In the genomic region with DNA sequence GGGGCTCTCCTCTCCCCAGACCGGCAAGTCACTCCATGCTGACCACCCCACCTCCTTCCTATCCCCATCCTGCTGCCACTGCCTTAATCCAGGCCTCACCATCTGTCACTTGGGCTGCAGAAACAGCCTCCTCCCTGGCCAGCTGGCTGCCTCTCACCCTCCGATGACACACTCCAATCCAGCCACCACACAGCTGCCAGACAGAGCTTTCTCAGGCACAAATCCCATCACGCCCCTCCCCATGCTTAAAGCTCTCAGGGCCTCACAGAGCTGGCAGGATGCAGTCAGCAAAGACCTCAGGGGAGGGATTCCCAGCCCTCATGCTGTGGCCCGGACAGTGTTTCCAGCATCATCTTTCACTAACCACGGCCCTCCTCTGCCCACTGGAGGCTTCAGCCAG, we compare ENCODE assay signal across 11 cellular contexts. TPM values are rescaled to one million over a fixed set of nuclear protein-coding genes. Genes with fewer than 3 reads are reported as not detected.
DNase-seq lines count a peak whose midpoint lies in the region; ATAC-seq and TF ChIP-seq lines count a peak whose summit lies in the region.
"Had no signal": no experiment of that assay in that cellular context is flagged by ENCODE, and none has a peak within 500 bp of the region (broad histone marks: within the 10 kb centered on the region; RNA-seq: fewer than 3 reads in every experiment).

No MANE protein-coding gene starts in this region.

- 68 to 72% methylated on average over 5 of the region's 5 CpGs for WGBS in sigmoid colon, 2 donors
- 47% methylated on average over 5 of the region's 5 CpGs for WGBS in esophagus muscularis mucosa

- TF ChIP-seq CTCF in sigmoid colon (IDR thresholded peaks at IDR 0.05) (no peak), GM10266 (IDR thresholded peaks at IDR 0.05; ENCODE audit: control insufficient read depth, insufficient read depth, low read depth, missing control alignments) (no peak), esophagus muscularis mucosa (IDR thresholded peaks at IDR 0.05) (no peak)

- no peaks in the 10 kb centered on the region for H3K9me3 ChIP-seq in sigmoid colon
- H3K9me3 ChIP-seq in esophagus muscularis mucosa = no peaks in the 10 kb centered on the region
- H3K9me3 ChIP-seq: upper lobe of left lung had no signal

- peaks cover 4% of the 10 kb centered on the region for H3K36me3 Mint-ChIP-seq in central memory CD8-positive, alpha-beta T cell (ENCODE audit: insufficient read depth)
- H3K36me3 Mint-ChIP-seq: immature natural killer cell had no signal

- TF ChIP-seq EP300 in sigmoid colon (IDR thresholded peaks at IDR 0.05) = no peak
- no peak for TF ChIP-seq EP300 in esophagus muscularis mucosa (IDR thresholded peaks at IDR 0.05)

- H3K36me3 ChIP-seq in sigmoid colon = peaks cover 2 to 56% (median 22%) of the 10 kb centered on the region in 4 donors
- peaks cover 6 to 68% (median 36%) of the 10 kb centered on the region in 4 donors for H3K36me3 ChIP-seq in esophagus muscularis mucosa

- H3K4me1 Mint-ChIP-seq in central memory CD8-positive, alpha-beta T cell = no peaks in the 10 kb centered on the region
- H3K4me1 Mint-ChIP-seq: immature natural killer cell had no signal

- H3K4me1 ChIP-seq in sigmoid colon (no peaks in the 10 kb centered on the region), esophagus muscularis mucosa (peaks cover 0 to 14% (median 3%) of the 10 kb centered on the region in 4 donors)
- H3K4me1 ChIP-seq: upper lobe of left lung had no signal

- no peaks in the 10 kb centered on the region for H3K9me3 Mint-ChIP-seq in central memory CD8-positive, alpha-beta T cell
- H3K9me3 Mint-ChIP-seq: immature natural killer cell had no signal

- TF ChIP-seq POLR2A in sigmoid colon (IDR thresholded peaks at IDR 0.05) (no peak), esophagus muscularis mucosa (IDR thresholded peaks at IDR 0.05; ENCODE audit: low read depth) (no peak)

- peak; percentile 82 for DNase-seq in D341Med (ENCODE audit: low spot score)
- peak; percentile 94 for DNase-seq in NCI-H2171 treated with DMSO at 0.1 percent for 48 hours (lab: John Stamatoyannopoulos, UW)
- DNase-seq in central memory CD8-positive, alpha-beta T cell (ENCODE audit: low spot score in 2 of 2) = no peak
- peak; percentile 63 for DNase-seq in left kidney (ENCODE audit: low read depth, low spot score)
- DNase-seq in sigmoid colon = no peak
- no peak for DNase-seq in GM10266 (ENCODE audit: extremely low spot score)
- no peak for DNase-seq in esophagus muscularis mucosa (ENCODE audit: extremely low spot score)
- no peak for DNase-seq in stimulated activated CD4-positive, alpha-beta T cell treated with anti-CD3 and anti-CD28 coated beads, Interleukin-2, amount 100 ng/mL, for 24 hours
- DNase-seq: immature natural killer cell, upper lobe of left lung had no signal

- peak overlapping the region; percentile 48 for H3K27ac Mint-ChIP-seq in central memory CD8-positive, alpha-beta T cell (ENCODE audit: low read depth)
- H3K27ac Mint-ChIP-seq: immature natural killer cell had no signal

- no peak overlapping the region for H3K4me3 Mint-ChIP-seq in central memory CD8-positive, alpha-beta T cell
- H3K4me3 Mint-ChIP-seq: immature natural killer cell had no signal

- H3K27ac ChIP-seq in sigmoid colon (no peak overlapping the region), esophagus muscularis mucosa (replicated peaks in 1 of 4) (no peak overlapping the region)
- H3K27ac ChIP-seq: C4-2B, upper lobe of left lung had no signal

- no peak for ATAC-seq in central memory CD8-positive, alpha-beta T cell (replicated peaks; ENCODE audit: extremely low read depth, poor library complexity, severe bottlenecking)

- intact Hi-C loops in sigmoid colon (cut with DNase I) = no loop called here
- intact Hi-C loops in esophagus muscularis mucosa (cut with DNase I) = no loop called here

- H3K27me3 ChIP-seq in sigmoid colon (no peaks in the 10 kb centered on the region), esophagus muscularis mucosa (no peaks in the 10 kb centered on the region)
- H3K27me3 ChIP-seq: upper lobe of left lung had no signal

- no peak overlapping the region for H3K4me3 ChIP-seq in sigmoid colon
- H3K4me3 ChIP-seq in esophagus muscularis mucosa = no peak overlapping the region
- H3K4me3 ChIP-seq: upper lobe of left lung had no signal

- H3K27me3 Mint-ChIP-seq in central memory CD8-positive, alpha-beta T cell = no peaks in the 10 kb centered on the region

RNA-seq across cellular contexts. Expression of gene CAMKK1, which starts 13.7 kb away (rescaled TPM):
- total RNA-seq in sigmoid colon (10 to 100 TPM in 1 of 4 donors, 1 to 10 TPM in 3; 3.8 to 12.8 (median 8.1) TPM), esophagus muscularis mucosa (1 to 10 TPM; 2.9 to 8.8 (median 4.4) TPM)
- polyA plus RNA-seq in sigmoid colon = 1 to 10 TPM in 2 of 3 donors, under 1 TPM in 1; 0.92 to 6.3 (median 2.4) TPM

RNA-seq across cellular contexts. Expression of gene NCBP3, which starts 33.1 kb away (rescaled TPM):
- total RNA-seq in sigmoid colon (10 to 100 TPM; 20.9 to 23.0 (median 21.7) TPM), esophagus muscularis mucosa (10 to 100 TPM; 15.0 to 33.9 (median 21.9) TPM)
- 10 to 100 TPM in 2 of 3 donors, 1 to 10 TPM in 1; 8.4 to 34.8 (median 11.6) TPM for polyA plus RNA-seq in sigmoid colon

RNA-seq across cellular contexts. Expression of gene P2RX1, which starts 37.1 kb away (rescaled TPM):
- total RNA-seq in sigmoid colon (10 to 100 TPM in 2 of 4 donors, 1 to 10 TPM in 2; 3.6 to 55.9 (median 10.0) TPM), esophagus muscularis mucosa (10 to 100 TPM in 2 of 4 donors, 1 to 10 TPM in 2; 3.7 to 26.0 (median 10.2) TPM)
- polyA plus RNA-seq in sigmoid colon = 1 to 10 TPM in 1 of 3 donors, under 1 TPM in 2; 0.46 to 4.3 (median 0.60) TPM

Comparison
In these comparisons a context has a peak if more than half of its experiments do, and no peak if none do; other contexts are left out.
1. DNase-seq: peak in D341Med (single experiment), NCI-H2171 treated with DMSO at 0.1 percent for 48 hours (single experiment) and left kidney (single experiment); none in central memory CD8-positive, alpha-beta T cell (0 of 2), sigmoid colon (single experiment), GM10266 (single experiment), esophagus muscularis mucosa (single experiment) and stimulated activated CD4-positive, alpha-beta T cell treated with anti-CD3 and anti-CD28 coated beads, Interleukin-2, amount 100 ng/mL, for 24 hours (0 of 2).